ENCODE assay signal across 18 cellular contexts in the genomic region with DNA sequence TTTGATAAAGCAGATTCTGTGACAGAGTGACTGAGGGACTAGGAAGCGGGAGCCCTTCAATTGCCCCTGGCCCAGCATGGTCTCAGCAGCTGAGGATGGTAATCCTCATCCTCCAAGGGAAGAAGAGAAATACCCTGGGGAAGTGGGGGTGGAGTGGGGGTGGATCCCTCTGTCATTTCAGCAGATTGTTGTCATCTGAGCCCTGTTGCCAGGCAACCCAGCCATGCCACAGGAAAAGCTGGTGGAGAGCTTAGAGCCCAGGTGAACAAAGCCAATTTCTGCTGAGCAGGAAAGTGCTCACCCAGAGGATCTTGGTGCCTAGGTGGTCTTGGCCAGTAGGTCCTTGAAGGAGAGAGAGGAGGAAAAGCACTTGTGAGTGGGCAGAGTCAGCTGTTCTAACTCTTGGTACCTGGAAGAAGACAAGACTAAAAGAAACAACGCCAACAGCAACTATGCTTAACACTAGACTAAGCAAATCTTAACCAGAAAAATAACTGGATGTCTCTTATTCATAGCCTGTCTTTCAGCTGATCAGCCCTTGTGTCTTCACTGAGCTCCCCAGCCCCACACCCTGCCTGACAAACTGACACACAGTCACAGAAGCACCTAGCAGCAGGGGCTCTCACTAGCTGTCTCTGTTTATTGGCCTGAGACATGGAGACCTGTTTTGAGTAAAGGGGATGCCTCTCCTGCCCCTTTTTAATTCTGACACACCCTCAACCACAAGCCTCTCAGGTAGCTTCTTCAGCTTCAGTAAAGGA. TPM values are rescaled to one million over a fixed set of nuclear protein-coding genes. Genes with fewer than 3 reads are reported as not detected.
DNase-seq lines count a peak whose midpoint lies in the region; ATAC-seq and TF ChIP-seq lines count a peak whose summit lies in the region.
"Had no signal": no experiment of that assay in that cellular context is flagged by ENCODE, and none has a peak within 500 bp of the region (broad histone marks: within the 10 kb centered on the region; RNA-seq: fewer than 3 reads in every experiment).

No MANE protein-coding gene starts in this region.

- DNase-seq in ELF-1 (ENCODE audit: low read depth, low spot score) (peak; percentile 48), NCI-H510A (lab: John Stamatoyannopoulos, UW) (peak; percentile 32), endodermal cell (peak; percentile 62), HCEC 1CT (no peak)
- no peak for DNase-seq in T-helper 2 cell treated with Interferon-gamma antibody and Interleukin-4, amounts not matched to agents 5 μg/mL and 100 μg/mL, for 36 hours (ENCODE audit: low spot score)
- DNase-seq: activated CD4-positive, alpha-beta T cell treated with anti-CD3 and anti-CD28 coated beads, Interleukin-2, amount 50 U/mL, for 48 hours; colonic mucosa; left colon; SIG-M5; thyroid gland had no signal

- no peak for TF ChIP-seq CTCF in endodermal cell (conservative IDR thresholded peaks at IDR 0.05)

- H3K36me3 ChIP-seq in BLaER1 treated with 17β-estradiol and CSF1 and Interleukin-3, amounts not matched to agents 10 nM and 100 nM = no peaks in the 10 kb centered on the region
- no peaks in the 10 kb centered on the region for H3K36me3 ChIP-seq in endodermal cell (ENCODE audit: control insufficient read depth, insufficient read depth, low read length)
- H3K36me3 ChIP-seq: colonic mucosa, thyroid gland had no signal

- ATAC-seq in GM21526 (IDR thresholded peaks at IDR 0.05; ENCODE audit: low FRiP score, unreplicated experiment) = no peak
- no peak for ATAC-seq in HG03457 (IDR thresholded peaks at IDR 0.05; ENCODE audit: unreplicated experiment)
- ATAC-seq: activated T-helper 17 cell treated with anti-CD3 and anti-CD28 coated beads, Interleukin-2, amount 50 U/mL, for 72 hours; left colon had no signal

- H3K4me2 ChIP-seq in BLaER1 treated with 17β-estradiol and CSF1 and Interleukin-3, amounts not matched to agents 10 nM and 100 nM = peak overlapping the region in 7 of 11 experiments; percentile 10 to 44 (median 31); a peak in 7 of 22 replicates

- peaks cover 16% of the 10 kb centered on the region for H3K9me3 Mint-ChIP-seq in endodermal cell
- no peaks in the 10 kb centered on the region for H3K9me3 Mint-ChIP-seq in T-helper 2 cell treated with Interferon-gamma antibody and Interleukin-4, amounts not matched to agents 5 μg/mL and 100 μg/mL, for 36 hours

- H3K4me1 ChIP-seq in BLaER1 treated with 17β-estradiol and CSF1 and Interleukin-3, amounts not matched to agents 10 nM and 100 nM = peaks cover 0 to 9% (median 6%) of the 10 kb centered on the region in 10 experiments; a peak in 10 of 20 replicates
- H3K4me1 ChIP-seq in endodermal cell (ENCODE audit: control insufficient read depth, insufficient read depth, low read length) = no peaks in the 10 kb centered on the region
- H3K4me1 ChIP-seq: colonic mucosa, thyroid gland had no signal

- 78 to 94% methylated on average over 2 of the region's 2 CpGs for WGBS in endodermal cell (ENCODE audit: insufficient coverage in 1 of 2, insufficient read length in 1 of 2), 2 experiments

- H3K4me3 ChIP-seq in BLaER1 treated with 17β-estradiol and CSF1 and Interleukin-3, amounts not matched to agents 10 nM and 100 nM = no peak overlapping the region
- H3K4me3 ChIP-seq in endodermal cell (ENCODE audit: low read length) = no peak overlapping the region
- H3K4me3 ChIP-seq: colonic mucosa, thyroid gland had no signal

- no peak overlapping the region for H3K27ac Mint-ChIP-seq in endodermal cell
- no peak overlapping the region for H3K27ac Mint-ChIP-seq in T-helper 2 cell treated with Interferon-gamma antibody and Interleukin-4, amounts not matched to agents 5 μg/mL and 100 μg/mL, for 36 hours
- H3K27ac Mint-ChIP-seq: activated T-helper 17 cell treated with anti-CD3 and anti-CD28 coated beads, Interleukin-2, amount 50 U/mL, for 72 hours had no signal

- H3K9ac ChIP-seq in BLaER1 treated with 17β-estradiol and CSF1 and Interleukin-3, amounts not matched to agents 10 nM and 100 nM = no peak overlapping the region
- H3K9ac ChIP-seq in endodermal cell (ENCODE audit: extremely low read depth, low read length, poor library complexity, severe bottlenecking) = no peak overlapping the region

- H3K9me3 ChIP-seq in BLaER1 treated with 17β-estradiol and CSF1 and Interleukin-3, amounts not matched to agents 10 nM and 100 nM (replicated peaks in 1 of 11) = peaks cover 15 to 27% (median 22%) of the 10 kb centered on the region in 11 experiments
- H3K9me3 ChIP-seq in endodermal cell (ENCODE audit: control insufficient read depth, low read length) = peaks cover 18% of the 10 kb centered on the region
- H3K9me3 ChIP-seq: colonic mucosa, thyroid gland had no signal

- no peaks in the 10 kb centered on the region for H3K36me3 Mint-ChIP-seq in endodermal cell (ENCODE audit: low read depth)
- H3K36me3 Mint-ChIP-seq in T-helper 2 cell treated with Interferon-gamma antibody and Interleukin-4, amounts not matched to agents 5 μg/mL and 100 μg/mL, for 36 hours (ENCODE audit: low read depth) = no peaks in the 10 kb centered on the region

- H3K27me3 ChIP-seq in BLaER1 treated with 17β-estradiol and CSF1 and Interleukin-3, amounts not matched to agents 10 nM and 100 nM = no peaks in the 10 kb centered on the region
- H3K27me3 ChIP-seq in endodermal cell (ENCODE audit: control insufficient read depth, insufficient read depth, low read length, poor library complexity, severe bottlenecking) = no peaks in the 10 kb centered on the region
- H3K27me3 ChIP-seq: colonic mucosa, thyroid gland had no signal

- H3K4me1 Mint-ChIP-seq in endodermal cell = no peaks in the 10 kb centered on the region
- no peaks in the 10 kb centered on the region for H3K4me1 Mint-ChIP-seq in T-helper 2 cell treated with Interferon-gamma antibody and Interleukin-4, amounts not matched to agents 5 μg/mL and 100 μg/mL, for 36 hours (ENCODE audit: low read depth)
- H3K4me1 Mint-ChIP-seq: activated T-helper 17 cell treated with anti-CD3 and anti-CD28 coated beads, Interleukin-2, amount 50 U/mL, for 72 hours had no signal

- no peaks in the 10 kb centered on the region for H4K20me1 ChIP-seq in BLaER1 treated with 17β-estradiol and CSF1 and Interleukin-3, amounts not matched to agents 10 nM and 100 nM

- no peaks in the 10 kb centered on the region for H3K27me3 Mint-ChIP-seq in endodermal cell (ENCODE audit: insufficient read depth)
- H3K27me3 Mint-ChIP-seq in T-helper 2 cell treated with Interferon-gamma antibody and Interleukin-4, amounts not matched to agents 5 μg/mL and 100 μg/mL, for 36 hours (ENCODE audit: low read depth) = peaks cover 31% of the 10 kb centered on the region

- no peak overlapping the region for H3K27ac ChIP-seq in BLaER1 treated with 17β-estradiol and CSF1 and Interleukin-3, amounts not matched to agents 10 nM and 100 nM
- H3K27ac ChIP-seq in endodermal cell (ENCODE audit: low read depth, low read length) = no peak overlapping the region
- H3K27ac ChIP-seq: colonic mucosa, thyroid gland had no signal

- no peak overlapping the region for H3K4me3 Mint-ChIP-seq in endodermal cell
- no peak overlapping the region for H3K4me3 Mint-ChIP-seq in T-helper 2 cell treated with Interferon-gamma antibody and Interleukin-4, amounts not matched to agents 5 μg/mL and 100 μg/mL, for 36 hours
- H3K4me3 Mint-ChIP-seq: activated T-helper 17 cell treated with anti-CD3 and anti-CD28 coated beads, Interleukin-2, amount 50 U/mL, for 72 hours had no signal

RNA-seq across cellular contexts. Expression of a gene that starts 40.1 kb away (rescaled TPM):
- total RNA-seq in endodermal cell = 1 to 10 TPM; 2.1 to 3.9 TPM
- 0.64 TPM for polyA plus RNA-seq in endodermal cell (2013, experiment 1 of 2)
- polyA plus RNA-seq in endodermal cell (2013, experiment 2 of 2) = 0.54 TPM
- total RNA-seq: G401, MCF 10A, pulmonary artery endothelial cell had no signal
- polyA plus RNA-seq: BJ had no signal

Comparison
In these comparisons a context has a peak if more than half of its experiments do, and no peak if none do; other contexts are left out.
1. DNase-seq: peak in ELF-1 (single experiment), NCI-H510A (single experiment) and endodermal cell (single experiment); none in T-helper 2 cell treated with Interferon-gamma antibody and Interleukin-4, amounts not matched to agents 5 μg/mL and 100 μg/mL, for 36 hours (single experiment) and HCEC 1CT (single experiment).